Comparison of ENCODE assay signal across 20 cellular contexts in the genomic region with DNA sequence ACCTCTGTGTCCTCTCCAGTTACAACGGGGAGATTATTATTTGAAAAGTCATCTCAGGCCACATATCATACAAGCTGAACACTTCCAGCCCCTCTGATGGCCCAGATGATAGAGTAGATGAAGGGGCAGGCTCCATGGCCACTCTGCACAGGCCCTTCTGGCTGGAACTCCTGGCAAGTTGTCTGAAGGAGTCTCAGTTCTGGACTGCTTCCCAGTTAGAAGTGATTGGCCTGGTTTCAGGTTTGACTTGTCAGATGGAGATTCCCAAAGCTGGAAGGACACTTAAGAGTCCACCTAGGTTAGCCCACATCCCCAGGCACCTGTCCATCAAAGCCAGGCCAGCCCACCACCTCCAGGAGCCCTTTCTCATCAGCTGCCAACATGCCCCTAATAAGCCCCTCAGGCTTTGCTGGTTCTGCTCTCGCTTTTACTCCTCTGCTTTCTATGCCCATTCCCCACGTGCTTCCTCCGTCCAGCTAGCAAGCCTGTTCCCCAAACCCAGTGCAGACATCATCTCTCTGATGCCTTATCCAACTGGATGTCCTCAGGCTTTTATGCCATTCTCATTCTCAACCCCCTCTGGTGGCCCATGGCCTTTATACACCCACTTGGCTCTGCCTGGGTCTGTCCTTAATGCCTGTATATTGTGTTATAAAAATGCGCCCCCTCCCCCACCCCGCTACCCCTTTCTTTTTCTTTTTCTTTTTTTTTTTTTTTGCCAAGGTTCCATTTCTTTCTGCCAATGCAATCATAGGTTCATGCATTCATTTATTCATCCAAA. TPM values are rescaled to one million over a fixed set of nuclear protein-coding genes. Genes with fewer than 3 reads are reported as not detected.
DNase-seq lines count a peak whose midpoint lies in the region; ATAC-seq and TF ChIP-seq lines count a peak whose summit lies in the region.
"Had no signal": no experiment of that assay in that cellular context is flagged by ENCODE, and none has a peak within 500 bp of the region (broad histone marks: within the 10 kb centered on the region; RNA-seq: fewer than 3 reads in every experiment).

No MANE protein-coding gene starts in this region.

- H3K9me3 ChIP-seq in OCI-LY7 (ENCODE audit: low read length), result no peaks in the 10 kb centered on the region
- H3K9me3 ChIP-seq: breast epithelium, neutrophil, stomach had no signal

- H3K27ac ChIP-seq in OCI-LY7 (ENCODE audit: low read depth, low read length, poor library complexity, severe bottlenecking), result no peak overlapping the region
- H3K27ac ChIP-seq: breast epithelium, dorsolateral prefrontal cortex, neutrophil, stomach had no signal

- no peak overlapping the region for H3K27ac Mint-ChIP-seq in immature natural killer cell
- H3K27ac Mint-ChIP-seq in activated CD4-positive, alpha-beta T cell treated with anti-CD3 and anti-CD28 coated beads for 36 hours, result no peak overlapping the region
- no peak overlapping the region for H3K27ac Mint-ChIP-seq in activated CD4-positive, alpha-beta T cell treated with anti-CD3 and anti-CD28 coated beads, Interleukin-2, amount 10 ng/mL, durations not matched to agents 7 days and 5 days
- H3K27ac Mint-ChIP-seq: activated naive CD8-positive, alpha-beta T cell treated with anti-CD3 and anti-CD28 coated beads for 36 hours; activated T-cell treated with anti-CD3 and anti-CD28 coated beads, Interleukin-2, amount 50 U/mL, for 72 hours; CD4-positive, alpha-beta memory T cell had no signal

- no peaks in the 10 kb centered on the region for H4K20me1 ChIP-seq in OCI-LY7 (ENCODE audit: insufficient read depth, low read length)

- no TSS peak for BruUV-seq in OCI-LY7 (replicated peaks; lab: Mats Ljungman, UMichigan)

- intact Hi-C loops in activated CD4-positive, alpha-beta T cell treated with anti-CD3 and anti-CD28 coated beads for 36 hours (cut with DNase I, micrococcal nuclease), result no loop called here
- intact Hi-C loops in OCI-LY7 (cut with micrococcal nuclease; ENCODE audit: unreplicated experiment), result no loop called here

- CTCF ChIA-PET in activated CD4-positive, alpha-beta T cell treated with anti-CD3 and anti-CD28 coated beads for 36 hours (lab: Charles Lee), result interaction anchor here (0.6 to 0.7 kb wide), 2 partner anchors 16 to 34 kb away, joined by 3 read pairs; no protein-coding TSS in a partner anchor
- CTCF ChIA-PET in OCI-LY7 (lab: Charles Lee; ENCODE audit: unreplicated experiment), result no interaction called here
- CTCF ChIA-PET in activated CD4-positive, alpha-beta T cell treated with anti-CD3 and anti-CD28 coated beads, Interleukin-2, amount 10 ng/mL, durations not matched to agents 7 days and 5 days (lab: Charles Lee), result interaction anchor here (1.5 kb wide), 1 partner anchor 15 kb away, joined by 4 read pairs; no protein-coding TSS in a partner anchor

- no peaks in the 10 kb centered on the region for H3K4me1 Mint-ChIP-seq in immature natural killer cell
- no peaks in the 10 kb centered on the region for H3K4me1 Mint-ChIP-seq in activated CD4-positive, alpha-beta T cell treated with anti-CD3 and anti-CD28 coated beads for 36 hours
- no peaks in the 10 kb centered on the region for H3K4me1 Mint-ChIP-seq in activated CD4-positive, alpha-beta T cell treated with anti-CD3 and anti-CD28 coated beads, Interleukin-2, amount 10 ng/mL, durations not matched to agents 7 days and 5 days
- H3K4me1 Mint-ChIP-seq: activated naive CD8-positive, alpha-beta T cell treated with anti-CD3 and anti-CD28 coated beads for 36 hours; CD4-positive, alpha-beta memory T cell had no signal

- H3K4me3 Mint-ChIP-seq in immature natural killer cell, result no peak overlapping the region
- no peak overlapping the region for H3K4me3 Mint-ChIP-seq in activated CD4-positive, alpha-beta T cell treated with anti-CD3 and anti-CD28 coated beads for 36 hours
- no peak overlapping the region for H3K4me3 Mint-ChIP-seq in activated CD4-positive, alpha-beta T cell treated with anti-CD3 and anti-CD28 coated beads, Interleukin-2, amount 10 ng/mL, durations not matched to agents 7 days and 5 days
- H3K4me3 Mint-ChIP-seq: activated naive CD8-positive, alpha-beta T cell treated with anti-CD3 and anti-CD28 coated beads for 36 hours; activated T-cell treated with anti-CD3 and anti-CD28 coated beads, Interleukin-2, amount 50 U/mL, for 72 hours; CD4-positive, alpha-beta memory T cell had no signal

- H3K79me2 ChIP-seq in OCI-LY7 (ENCODE audit: insufficient read depth, low read depth, low read length), result no peaks in the 10 kb centered on the region

- H3K4me1 ChIP-seq in OCI-LY7 (ENCODE audit: insufficient read depth, low read length, poor library complexity, severe bottlenecking), result no peaks in the 10 kb centered on the region
- H3K4me1 ChIP-seq: breast epithelium, stomach had no signal

- no peak overlapping the region for H3K4me2 ChIP-seq in OCI-LY7 (ENCODE audit: low read length)

- H2AFZ ChIP-seq in OCI-LY7 (ENCODE audit: low read length), result no peak overlapping the region

- H3K4me3 ChIP-seq in GM12875 (ENCODE audit: low read depth, low read length) (no peak overlapping the region), OCI-LY7 (ENCODE audit: low read depth, low read length, poor library complexity, severe bottlenecking) (no peak overlapping the region)
- H3K4me3 ChIP-seq: breast epithelium, dorsolateral prefrontal cortex, stomach had no signal

- H3K36me3 Mint-ChIP-seq in immature natural killer cell, result no peaks in the 10 kb centered on the region
- H3K36me3 Mint-ChIP-seq in activated CD4-positive, alpha-beta T cell treated with anti-CD3 and anti-CD28 coated beads for 36 hours (ENCODE audit: low read depth), result no peaks in the 10 kb centered on the region
- no peaks in the 10 kb centered on the region for H3K36me3 Mint-ChIP-seq in activated CD4-positive, alpha-beta T cell treated with anti-CD3 and anti-CD28 coated beads, Interleukin-2, amount 10 ng/mL, durations not matched to agents 7 days and 5 days (ENCODE audit: low read depth)
- H3K36me3 Mint-ChIP-seq: activated naive CD8-positive, alpha-beta T cell treated with anti-CD3 and anti-CD28 coated beads for 36 hours; CD4-positive, alpha-beta memory T cell had no signal

- DNase-seq in AG08395 (ENCODE audit: low spot score) (peak; percentile 21), astrocyte of the hippocampus (ENCODE audit: low read depth, low spot score) (peak; percentile 17), islet precursor cell (peak; percentile 47), immature natural killer cell (no peak), OCI-LY7 (ENCODE audit: low spot score) (no peak)
- no peak for DNase-seq in activated CD4-positive, alpha-beta T cell treated with anti-CD3 and anti-CD28 coated beads for 36 hours
- no peak for DNase-seq in activated CD4-positive, alpha-beta T cell treated with anti-CD3 and anti-CD28 coated beads, Interleukin-2, amount 10 ng/mL, durations not matched to agents 7 days and 5 days
- DNase-seq: activated naive CD8-positive, alpha-beta T cell treated with anti-CD3 and anti-CD28 coated beads for 36 hours; activated T-cell treated with anti-CD3 and anti-CD28 coated beads, Interleukin-2, amount 50 U/mL, for 72 hours; CD4-positive, alpha-beta memory T cell; dorsolateral prefrontal cortex; hippocampal formation; KG1; NCI-H1417; NCI-H345; right cardiac atrium; stomach had no signal

- ATAC-seq in activated CD4-positive, alpha-beta T cell treated with anti-CD3 and anti-CD28 coated beads for 36 hours, result no peak
- ATAC-seq: activated T-cell treated with anti-CD3 and anti-CD28 coated beads, Interleukin-2, amount 50 U/mL, for 72 hours; right cardiac atrium had no signal

- no peaks in the 10 kb centered on the region for H3K9me2 ChIP-seq in OCI-LY7 (ENCODE audit: insufficient read depth, low read length)

- H3K36me3 ChIP-seq in OCI-LY7 (ENCODE audit: insufficient read depth, low read length), result no peaks in the 10 kb centered on the region
- H3K36me3 ChIP-seq: breast epithelium, neutrophil, stomach had no signal

- H3K27me3 Mint-ChIP-seq in immature natural killer cell (ENCODE audit: low read depth in 3 of 3), result peaks cover 3 to 8% (median 4%) of the 10 kb centered on the region in 3 donors
- H3K27me3 Mint-ChIP-seq in activated CD4-positive, alpha-beta T cell treated with anti-CD3 and anti-CD28 coated beads for 36 hours, result peaks cover 9% of the 10 kb centered on the region
- H3K27me3 Mint-ChIP-seq in activated CD4-positive, alpha-beta T cell treated with anti-CD3 and anti-CD28 coated beads, Interleukin-2, amount 10 ng/mL, durations not matched to agents 7 days and 5 days, result peaks cover 40% of the 10 kb centered on the region

- POLR2A ChIA-PET in activated CD4-positive, alpha-beta T cell treated with anti-CD3 and anti-CD28 coated beads for 36 hours (lab: Charles Lee), result no interaction called here
- POLR2A ChIA-PET in OCI-LY7 (lab: Charles Lee), result interaction anchor here (0.7 to 1.7 kb wide), 2 partner anchors 13 to 16 kb away, joined by 5 to 6 read pairs; no protein-coding TSS in a partner anchor
- POLR2A ChIA-PET in activated CD4-positive, alpha-beta T cell treated with anti-CD3 and anti-CD28 coated beads, Interleukin-2, amount 10 ng/mL, durations not matched to agents 7 days and 5 days (lab: Charles Lee), result no interaction called here

- H3K9me3 Mint-ChIP-seq in immature natural killer cell, result no peaks in the 10 kb centered on the region
- no peaks in the 10 kb centered on the region for H3K9me3 Mint-ChIP-seq in activated CD4-positive, alpha-beta T cell treated with anti-CD3 and anti-CD28 coated beads for 36 hours (ENCODE audit: low read depth)
- H3K9me3 Mint-ChIP-seq in activated CD4-positive, alpha-beta T cell treated with anti-CD3 and anti-CD28 coated beads, Interleukin-2, amount 10 ng/mL, durations not matched to agents 7 days and 5 days, result no peaks in the 10 kb centered on the region
- H3K9me3 Mint-ChIP-seq: activated naive CD8-positive, alpha-beta T cell treated with anti-CD3 and anti-CD28 coated beads for 36 hours; activated T-cell treated with anti-CD3 and anti-CD28 coated beads, Interleukin-2, amount 50 U/mL, for 72 hours; CD4-positive, alpha-beta memory T cell had no signal

- 0 out of 2 replicates have a peak, but pooled peaks have one; percentile 17 for TF ChIP-seq CTCF in GM12875 (IDR thresholded peaks at IDR 0.05; ENCODE audit: borderline replicate concordance, insufficient read depth, low read depth, low read length)
- TF ChIP-seq CTCF in OCI-LY7 (conservative IDR thresholded peaks at IDR 0.05; ENCODE audit: low read length), result no peak

RNA-seq across cellular contexts. Expression of a gene that starts 56.5 kb away (rescaled TPM):
- 10 to 100 TPM; 19.4 to 44.8 (median 20.3) TPM for polyA plus RNA-seq in immature natural killer cell
- 100 to 1,000 TPM; 229 to 259 TPM for total RNA-seq in activated CD4-positive, alpha-beta T cell treated with anti-CD3 and anti-CD28 coated beads for 36 hours
- 89.6 and 110 TPM in 2 replicates for total RNA-seq in OCI-LY7 (2014; rRNA removed; shearing (Covaris generic))
- 120 and 176 TPM in 2 replicates for total RNA-seq in OCI-LY7 (2022)
- 100 to 1,000 TPM; 122 to 127 TPM for total RNA-seq in activated CD4-positive, alpha-beta T cell treated with anti-CD3 and anti-CD28 coated beads, Interleukin-2, amount 10 ng/mL, durations not matched to agents 7 days and 5 days

Comparison
In these comparisons a context has a peak if more than half of its experiments do, and no peak if none do; other contexts are left out.
1. DNase-seq: peak in AG08395 (single experiment), astrocyte of the hippocampus (single experiment) and islet precursor cell (single experiment); none in immature natural killer cell (0 of 3), activated CD4-positive, alpha-beta T cell treated with anti-CD3 and anti-CD28 coated beads for 36 hours (single experiment), OCI-LY7 (single experiment) and activated CD4-positive, alpha-beta T cell treated with anti-CD3 and anti-CD28 coated beads, Interleukin-2, amount 10 ng/mL, durations not matched to agents 7 days and 5 days (single experiment).